In the genomic region with DNA sequence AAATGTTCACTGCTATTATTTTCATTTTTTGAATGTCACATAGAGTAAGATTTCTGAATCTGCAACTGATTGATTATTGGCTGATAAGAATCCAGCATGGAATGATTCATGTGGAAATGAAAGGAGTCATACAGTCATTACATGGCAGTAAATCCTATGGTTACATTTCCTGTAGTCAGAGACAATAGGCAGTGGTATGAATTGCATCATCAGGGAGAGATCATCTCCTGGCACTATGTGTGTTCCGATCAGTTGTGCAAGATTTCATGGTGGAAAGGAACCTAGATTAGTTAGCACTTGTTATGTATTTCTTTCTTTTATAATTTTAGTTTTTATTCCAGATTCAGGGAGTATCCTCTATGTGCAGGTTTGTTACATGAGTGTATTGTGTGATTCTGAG, we compare ENCODE assay signal across 26 cellular contexts. TPM values are rescaled to one million over a fixed set of nuclear protein-coding genes. Genes with fewer than 3 reads are reported as not detected.
DNase-seq lines count a peak whose midpoint lies in the region; ATAC-seq, FAIRE-seq and TF ChIP-seq lines count a peak whose summit lies in the region.
"Had no signal": no experiment of that assay in that cellular context is flagged by ENCODE, and none has a peak within 500 bp of the region (broad histone marks: within the 10 kb centered on the region; RNA-seq: fewer than 3 reads in every experiment).

No MANE protein-coding gene starts in this region.

- no peak for FAIRE-seq in bronchial epithelial cell (lab: Jason Lieb, UNC)
- FAIRE-seq: GM12891 had no signal

- H3K27me3 Mint-ChIP-seq in WTC11 (ENCODE audit: low read depth) = no peaks in the 10 kb centered on the region

- in situ Hi-C loops in GM23248 (cut with MboI) = no loop called here

- H3K9me3 ChIP-seq in GM23248 (ENCODE audit: low read depth) (no peaks in the 10 kb centered on the region), osteoblast (ENCODE audit: low read depth, low read length) (no peaks in the 10 kb centered on the region), adrenal gland (replicated peaks in 1 of 3) (no peaks in the 10 kb centered on the region)
- H3K9me3 ChIP-seq: left lung, ovary had no signal

- ATAC-seq in WTC11 = no peak
- no peak for ATAC-seq in HG02970 (IDR thresholded peaks at IDR 0.05; ENCODE audit: low FRiP score, unreplicated experiment)
- ATAC-seq: activated CD8-positive, alpha-beta T cell treated with anti-CD3 and anti-CD28 coated beads, Interleukin-2, amount 10 ng/mL, durations not matched to agents 7 days and 5 days; activated T-cell treated with anti-CD3 and anti-CD28 coated beads, Interleukin-2, amount 50 U/mL, for 72 hours; left lung; Right ventricle myocardium inferior had no signal

- no peaks in the 10 kb centered on the region for H3K9me2 ChIP-seq in GM23248 (ENCODE audit: insufficient read depth)

- H2AFZ ChIP-seq in GM23248 (no peak overlapping the region), osteoblast (ENCODE audit: low read length) (no peak overlapping the region)

- H3K36me3 Mint-ChIP-seq in WTC11 = no peaks in the 10 kb centered on the region
- H3K36me3 Mint-ChIP-seq: activated naive CD8-positive, alpha-beta T cell treated with anti-CD3 and anti-CD28 coated beads for 36 hours had no signal

- H3K27ac ChIP-seq in GM23248 (no peak overlapping the region), osteoblast (ENCODE audit: low read depth, low read length) (no peak overlapping the region), adrenal gland (no peak overlapping the region)
- H3K27ac ChIP-seq: left lung, ovary, skin epidermis had no signal

- H3K27me3 ChIP-seq in GM23248 (replicated peaks; ENCODE audit: insufficient read depth) (0 out of 2 replicates have a peak, but pooled peaks cover 3% of the 10 kb centered on the region), bronchial epithelial cell (ENCODE audit: control insufficient read depth, insufficient read depth, low read length) (no peaks in the 10 kb centered on the region), osteoblast (ENCODE audit: insufficient read depth, low read length) (no peaks in the 10 kb centered on the region), adrenal gland (no peaks in the 10 kb centered on the region)
- H3K27me3 ChIP-seq: left lung, ovary had no signal

- H3K4me3 ChIP-seq in GM23248 (no peak overlapping the region), NB4 (ENCODE audit: low read depth, low read length) (no peak overlapping the region), bronchial epithelial cell (ENCODE audit: low read depth, low read length) (no peak overlapping the region), osteoblast (ENCODE audit: insufficient read depth, low read length) (no peak overlapping the region), adrenal gland (no peak overlapping the region)
- H3K4me3 ChIP-seq: left lung, ovary, skin epidermis had no signal

- no peak for TF ChIP-seq CTCF in NB4 (IDR thresholded peaks at IDR 0.05; ENCODE audit: low read depth, low read length)
- TF ChIP-seq CTCF in bronchial epithelial cell (IDR thresholded peaks at IDR 0.05; ENCODE audit: insufficient read depth, low read length, severe bottlenecking) = no peak
- no peak for TF ChIP-seq CTCF in osteoblast (IDR thresholded peaks at IDR 0.05; ENCODE audit: extremely low read depth, low read depth, low read length)
- no peak for TF ChIP-seq CTCF in WTC11 (IDR thresholded peaks at IDR 0.05)
- no peak for TF ChIP-seq CTCF in adrenal gland (IDR thresholded peaks at IDR 0.05)

- H3F3A ChIP-seq in GM23248 (ENCODE audit: insufficient read depth) = no peaks in the 10 kb centered on the region

- no peak overlapping the region for H3K9ac ChIP-seq in GM23248

- POLR2A ChIA-PET in WTC11 (lab: Charles Lee) = no interaction called here

- no peaks in the 10 kb centered on the region for H3K4me1 Mint-ChIP-seq in WTC11
- H3K4me1 Mint-ChIP-seq: activated naive CD8-positive, alpha-beta T cell treated with anti-CD3 and anti-CD28 coated beads for 36 hours had no signal

- H3K4me1 ChIP-seq in GM23248 (ENCODE audit: insufficient read depth) (no peaks in the 10 kb centered on the region), osteoblast (ENCODE audit: insufficient read depth, low read length) (no peaks in the 10 kb centered on the region), adrenal gland (replicated peaks in 1 of 2) (no peaks in the 10 kb centered on the region)
- H3K4me1 ChIP-seq: left lung had no signal

- H3K4me2 ChIP-seq in GM23248 (ENCODE audit: unreplicated experiment) = no peak overlapping the region
- no peak overlapping the region for H3K4me2 ChIP-seq in osteoblast (ENCODE audit: insufficient read depth, low read length)

- no peak for TF ChIP-seq POLR2A in NB4 (IDR thresholded peaks at IDR 0.05; ENCODE audit: extremely low read depth, insufficient read length)
- TF ChIP-seq POLR2A in adrenal gland (IDR thresholded peaks at IDR 0.05) = no peak

- H3K79me2 ChIP-seq in GM23248 (ENCODE audit: insufficient read depth) = no peaks in the 10 kb centered on the region
- H3K79me2 ChIP-seq in osteoblast (ENCODE audit: insufficient read depth, low read length) = no peaks in the 10 kb centered on the region

- DNase-seq in GM23248 (peak; percentile 51), NB4 (ENCODE audit: low read depth) (peak; percentile 29), bronchial epithelial cell (ENCODE audit: low read depth) (peak; percentile 84), iris pigment epithelial cell (ENCODE audit: low read depth) (peak; percentile 66), osteoblast (ENCODE audit: insufficient read length, low spot score, missing footprints) (no peak), WTC11 (ENCODE audit: low spot score) (no peak), adrenal gland (no peak)
- DNase-seq: activated CD4-positive, CD25-positive, alpha-beta regulatory T cell; activated CD8-positive, alpha-beta T cell treated with anti-CD3 and anti-CD28 coated beads, Interleukin-2, amount 10 ng/mL, durations not matched to agents 7 days and 5 days; activated naive CD8-positive, alpha-beta T cell treated with anti-CD3 and anti-CD28 coated beads for 36 hours; activated T-cell treated with anti-CD3 and anti-CD28 coated beads, Interleukin-2, amount 50 U/mL, for 72 hours; COR-L47; foreskin melanocyte; GDM1; left lung; NCI-H2081 treated with DMSO at 0.1 percent for 48 hours; NCI-H748 treated with DMSO at 0.1 percent for 48 hours; ovary; stimulated activated CD4-positive, alpha-beta T cell treated with anti-CD3 and anti-CD28 coated beads, Interleukin-4, amount 100 ng/mL, for 4 hours; stimulated activated CD8-positive, alpha-beta memory T cell treated with anti-CD3 and anti-CD28 coated beads, Interleukin-4, amount 100 ng/mL, for 48 hours; substantia nigra had no signal

- H4K20me1 ChIP-seq in GM23248 (ENCODE audit: insufficient read depth) = no peaks in the 10 kb centered on the region
- H4K20me1 ChIP-seq in osteoblast (ENCODE audit: insufficient read depth, low read length) = no peaks in the 10 kb centered on the region

- H3K4me3 Mint-ChIP-seq in WTC11 = no peak overlapping the region
- H3K4me3 Mint-ChIP-seq: activated CD8-positive, alpha-beta T cell treated with anti-CD3 and anti-CD28 coated beads, Interleukin-2, amount 10 ng/mL, durations not matched to agents 7 days and 5 days; activated naive CD8-positive, alpha-beta T cell treated with anti-CD3 and anti-CD28 coated beads for 36 hours; activated T-cell treated with anti-CD3 and anti-CD28 coated beads, Interleukin-2, amount 50 U/mL, for 72 hours; T-helper 1 cell treated with Interleukin-12 subunit alpha and Interleukin-12 subunit beta and Interleukin-4 antibody, amounts not matched to agents 30 μg/mL and 1 μg/mL, for 36 hours had no signal

- intact Hi-C loops in adrenal gland (cut with DNase I) = loop anchor here in 1 of 2 donors (10.0 kb wide), 1 partner anchor 130 kb away; no protein-coding TSS in a partner anchor

- H3K36me3 ChIP-seq in GM23248 (ENCODE audit: low read depth) (no peaks in the 10 kb centered on the region), bronchial epithelial cell (ENCODE audit: control insufficient read depth, insufficient read depth, low read length) (no peaks in the 10 kb centered on the region), osteoblast (ENCODE audit: insufficient read depth, low read length) (no peaks in the 10 kb centered on the region), adrenal gland (replicated peaks in 1 of 2) (no peaks in the 10 kb centered on the region)
- H3K36me3 ChIP-seq: left lung, ovary had no signal

- H3K9me3 Mint-ChIP-seq in WTC11 = no peaks in the 10 kb centered on the region
- H3K9me3 Mint-ChIP-seq: activated naive CD8-positive, alpha-beta T cell treated with anti-CD3 and anti-CD28 coated beads for 36 hours; activated T-cell treated with anti-CD3 and anti-CD28 coated beads, Interleukin-2, amount 50 U/mL, for 72 hours; T-helper 1 cell treated with Interleukin-12 subunit alpha and Interleukin-12 subunit beta and Interleukin-4 antibody, amounts not matched to agents 30 μg/mL and 1 μg/mL, for 36 hours had no signal

- H3K27ac Mint-ChIP-seq in WTC11 = no peak overlapping the region
- H3K27ac Mint-ChIP-seq: activated CD8-positive, alpha-beta T cell treated with anti-CD3 and anti-CD28 coated beads, Interleukin-2, amount 10 ng/mL, durations not matched to agents 7 days and 5 days; activated naive CD8-positive, alpha-beta T cell treated with anti-CD3 and anti-CD28 coated beads for 36 hours; T-helper 1 cell treated with Interleukin-12 subunit alpha and Interleukin-12 subunit beta and Interleukin-4 antibody, amounts not matched to agents 30 μg/mL and 1 μg/mL, for 36 hours had no signal

- WGBS in GM23248 (ENCODE audit: low coverage in 1 of 2, low lambda C conversion rate in 2 of 2, missing lambda C conversion rate in 2 of 2), 2 experiments = 50 to 66% methylated on average over 1 of the region's 1 CpG
- WGBS in adrenal gland, 4 donors = 72 to 93% (median 88%) methylated on average over 1 of the region's 1 CpG

- CTCF ChIA-PET in WTC11 (lab: Charles Lee) = no interaction called here

RNA-seq across cellular contexts. Expression of a gene that starts 38.8 kb away (rescaled TPM):
- not detected in 2 replicates for total RNA-seq in GM23248 (2014; rRNA removed; shearing (Covaris generic))
- polyA plus RNA-seq in GM23248 (2016; fragmentation: Nextera tagmentation; extraction: Ambion mirVana) (not detected in 2 replicates), adrenal gland (under 1 TPM; under 0.01 to 0.07 (median 0.03) TPM)
- total RNA-seq in bronchial epithelial cell (not detected in 2 replicates), osteoblast (not detected in 2 replicates), WTC11 (2021) (0.15 to 0.39 TPM (median 0.39 TPM) in 3 replicates), adrenal gland (under 1 TPM in 2 of 8 donors, not detected in 6; 0.07 to 0.32 TPM)
- total RNA-seq: activated CD8-positive, alpha-beta T cell treated with anti-CD3 and anti-CD28 coated beads, Interleukin-2, amount 10 ng/mL, durations not matched to agents 7 days and 5 days; activated naive CD8-positive, alpha-beta T cell treated with anti-CD3 and anti-CD28 coated beads for 36 hours; activated T-cell treated with anti-CD3 and anti-CD28 coated beads, Interleukin-2, amount 50 U/mL, for 72 hours; left lung; ovary; Right ventricle myocardium inferior had no signal
- polyA plus RNA-seq: ovary had no signal

RNA-seq across cellular contexts. Expression of a gene that starts 53.5 kb away (rescaled TPM):
- not detected in 2 replicates for total RNA-seq in GM23248 (2014; rRNA removed; shearing (Covaris generic))
- polyA plus RNA-seq in GM23248 (2016; fragmentation: Nextera tagmentation; extraction: Ambion mirVana) (not detected in 2 replicates), adrenal gland (under 1 TPM; 0.03 to 0.09 (median 0.08) TPM)
- total RNA-seq in bronchial epithelial cell (not detected in 2 replicates), osteoblast (not detected in 2 replicates), WTC11 (2021) (0.07 to 0.16 TPM (median 0.07 TPM) in 3 replicates), adrenal gland (not detected)
- total RNA-seq: activated CD8-positive, alpha-beta T cell treated with anti-CD3 and anti-CD28 coated beads, Interleukin-2, amount 10 ng/mL, durations not matched to agents 7 days and 5 days; activated naive CD8-positive, alpha-beta T cell treated with anti-CD3 and anti-CD28 coated beads for 36 hours; activated T-cell treated with anti-CD3 and anti-CD28 coated beads, Interleukin-2, amount 50 U/mL, for 72 hours; left lung; ovary; Right ventricle myocardium inferior had no signal
- polyA plus RNA-seq: ovary had no signal

Comparison
In these comparisons a context has a peak if more than half of its experiments do, and no peak if none do; other contexts are left out.
1. DNase-seq: peak in GM23248 (single experiment), NB4 (single experiment), bronchial epithelial cell (single experiment) and iris pigment epithelial cell (single experiment); none in osteoblast (single experiment), WTC11 (single experiment) and adrenal gland (0 of 7).